In genomic region chr17:17830740-17831207, GRCh38 we compare ENCODE assay signal across 14 cellular contexts. TPM values are rescaled to one million over a fixed set of nuclear protein-coding genes. Genes with fewer than 3 reads are reported as not detected.
A peak's percentile ranks its signal among the peaks of the same experiment; 100 is the strongest.
DNase-seq lines count a peak whose midpoint lies in the region; TF ChIP-seq lines count a peak whose summit lies in the region.
"Had no signal": no experiment of that assay in that cellular context is flagged by ENCODE, and none has a peak within 500 bp of the region (broad histone marks: within the 10 kb centered on the region; RNA-seq: fewer than 3 reads in every experiment).

No MANE protein-coding gene starts in this region.

- H3K9me3 Mint-ChIP-seq in CD14-positive monocyte (no peaks in the 10 kb centered on the region), endothelial cell (ENCODE audit: unreplicated experiment) (no peaks in the 10 kb centered on the region)
- H3K9me3 Mint-ChIP-seq in activated CD4-positive, alpha-beta T cell treated with anti-CD3 and anti-CD28 coated beads, Interleukin-2, amount 10 ng/mL, durations not matched to agents 7 days and 5 days, result no peaks in the 10 kb centered on the region
- H3K9me3 Mint-ChIP-seq: activated naive CD8-positive, alpha-beta T cell treated with anti-CD3 and anti-CD28 coated beads, Interleukin-2, amount 10 ng/mL, durations not matched to agents 7 days and 5 days had no signal

- peak overlapping the region; percentile 21 for H3K18ac ChIP-seq in neuronal stem cell (ENCODE audit: low read length)

- peaks cover 54% of the 10 kb centered on the region for H3K4me1 ChIP-seq in A673 (ENCODE audit: insufficient read depth, low read length, poor library complexity, severe bottlenecking)
- peaks cover 38 to 84% (median 47%) of the 10 kb centered on the region in 3 donors for H3K4me1 ChIP-seq in esophagus squamous epithelium
- peaks cover 20 to 23% of the 10 kb centered on the region in 2 donors for H3K4me1 ChIP-seq in neuronal stem cell (ENCODE audit: control insufficient read depth in 2 of 2, insufficient read depth in 1 of 2, low read depth in 1 of 2, low read length in 2 of 2)

- POLR2A ChIA-PET in A673 (lab: Charles Lee; ENCODE audit: low non-redundant PET), result no interaction called here
- POLR2A ChIA-PET in activated CD4-positive, alpha-beta T cell treated with anti-CD3 and anti-CD28 coated beads, Interleukin-2, amount 10 ng/mL, durations not matched to agents 7 days and 5 days (lab: Charles Lee), result no interaction called here

- no peak overlapping the region for H2BK15ac ChIP-seq in neuronal stem cell (ENCODE audit: low read length)

- intact Hi-C loops in A673 (cut with micrococcal nuclease; ENCODE audit: unreplicated experiment), result no loop called here
- intact Hi-C loops in esophagus squamous epithelium (cut with DNase I), result no loop called here
- intact Hi-C loops in CD14-positive monocyte (cut with micrococcal nuclease), result loop anchor here in 1 of 2 donors (10.0 kb wide), 1 partner anchor 146 kb away; the partner anchor contains the start of gene RAI1

- H3K14ac ChIP-seq in neuronal stem cell (ENCODE audit: low read length), result no peak overlapping the region

- WGBS in esophagus squamous epithelium, 2 donors, result 60 to 83% methylated on average over 1 of the region's 6 CpGs
- WGBS in neuronal stem cell (ENCODE audit: extremely low coverage in 2 of 2, insufficient read length in 2 of 2, insufficient replicate concordance in 1 of 2), 2 donors, result no CpG with 5 or more reads among the region's 6 CpGs

- no peak overlapping the region for H3K4me3 ChIP-seq in A673 (ENCODE audit: low read depth, low read length, poor library complexity, severe bottlenecking)
- no peak overlapping the region for H3K4me3 ChIP-seq in esophagus squamous epithelium
- H3K4me3 ChIP-seq in neuronal stem cell (ENCODE audit: low read length in 2 of 2), result no peak overlapping the region
- H3K4me3 ChIP-seq: left lung had no signal

- TF ChIP-seq CTCF in A673 (conservative IDR thresholded peaks at IDR 0.05; ENCODE audit: low read depth, low read length), result no peak
- no peak for TF ChIP-seq CTCF in esophagus squamous epithelium (IDR thresholded peaks at IDR 0.05)
- no peak for TF ChIP-seq CTCF in CD14-positive monocyte (IDR thresholded peaks at IDR 0.05)
- no peak for TF ChIP-seq CTCF in endothelial cell (IDR thresholded peaks at IDR 0.05; ENCODE audit: unreplicated experiment)

- H3K36me3 Mint-ChIP-seq in CD14-positive monocyte (peaks cover 28 to 46% of the 10 kb centered on the region in 2 donors), endothelial cell (ENCODE audit: low read depth, unreplicated experiment) (peaks cover 13% of the 10 kb centered on the region)
- H3K36me3 Mint-ChIP-seq in activated CD4-positive, alpha-beta T cell treated with anti-CD3 and anti-CD28 coated beads, Interleukin-2, amount 10 ng/mL, durations not matched to agents 7 days and 5 days (ENCODE audit: low read depth), result peaks cover 40% of the 10 kb centered on the region

- H3K4me3 Mint-ChIP-seq in CD14-positive monocyte (no peak overlapping the region), endothelial cell (ENCODE audit: unreplicated experiment) (no peak overlapping the region)
- H3K4me3 Mint-ChIP-seq in activated CD4-positive, alpha-beta T cell treated with anti-CD3 and anti-CD28 coated beads, Interleukin-2, amount 10 ng/mL, durations not matched to agents 7 days and 5 days, result no peak overlapping the region
- H3K4me3 Mint-ChIP-seq: activated naive CD8-positive, alpha-beta T cell treated with anti-CD3 and anti-CD28 coated beads, Interleukin-2, amount 10 ng/mL, durations not matched to agents 7 days and 5 days had no signal

- no peak for TF ChIP-seq POLR2A in esophagus squamous epithelium (IDR thresholded peaks at IDR 0.05)

- H3K4me2 ChIP-seq in neuronal stem cell (ENCODE audit: insufficient read depth, low read length, poor library complexity, severe bottlenecking), result no peak overlapping the region

- CTCF ChIA-PET in A673 (lab: Charles Lee), result no interaction called here
- CTCF ChIA-PET in activated CD4-positive, alpha-beta T cell treated with anti-CD3 and anti-CD28 coated beads, Interleukin-2, amount 10 ng/mL, durations not matched to agents 7 days and 5 days (lab: Charles Lee), result interaction anchor here (0.6 to 1.1 kb wide), 3 partner anchors 10 to 27 kb away, joined by 3 to 4 read pairs (median 3); no protein-coding TSS in a partner anchor

- DNase-seq in A673 (ENCODE audit: low spot score) (no peak), esophagus squamous epithelium (lab: John Stamatoyannopoulos, UW) (no peak), neuronal stem cell (ENCODE audit: low spot score) (no peak), CD14-positive monocyte (ENCODE audit: low spot score) (no peak), kidney glomerular epithelial cell (lab: John Stamatoyannopoulos, UW) (no peak), endothelial cell (ENCODE audit: low spot score) (no peak)
- DNase-seq in activated CD4-positive, alpha-beta T cell treated with anti-CD3 and anti-CD28 coated beads, Interleukin-2, amount 10 ng/mL, durations not matched to agents 7 days and 5 days, result no peak
- DNase-seq: activated naive CD8-positive, alpha-beta T cell treated with anti-CD3 and anti-CD28 coated beads, Interleukin-2, amount 10 ng/mL, durations not matched to agents 7 days and 5 days; NCI-H1092 treated with DMSO at 0.1 percent for 48 hours; NCI-H524 treated with DMSO at 0.1 percent for 48 hours; stimulated activated CD4-positive, alpha-beta T cell treated with anti-CD3 and anti-CD28 coated beads, Interleukin-1b, Interleukin-23, amount 100 ng/mL, for 48 hours had no signal

- H3K9me3 ChIP-seq in A673 (ENCODE audit: low read depth, low read length, poor library complexity, severe bottlenecking) (no peaks in the 10 kb centered on the region), KOPT-K1 (ENCODE audit: insufficient read depth, low read length, poor library complexity, severe bottlenecking) (no peaks in the 10 kb centered on the region), esophagus squamous epithelium (no peaks in the 10 kb centered on the region), neuronal stem cell (replicated peaks in 1 of 2; ENCODE audit: control insufficient read depth in 2 of 2, insufficient read depth in 1 of 2, low read depth in 1 of 2, low read length in 2 of 2) (no peaks in the 10 kb centered on the region)
- H3K9me3 ChIP-seq: BE2C, left lung had no signal

- H3K4me1 Mint-ChIP-seq in CD14-positive monocyte, result peaks cover 36% of the 10 kb centered on the region
- H3K4me1 Mint-ChIP-seq in activated CD4-positive, alpha-beta T cell treated with anti-CD3 and anti-CD28 coated beads, Interleukin-2, amount 10 ng/mL, durations not matched to agents 7 days and 5 days, result peaks cover 73% of the 10 kb centered on the region
- H3K4me1 Mint-ChIP-seq in endothelial cell (ENCODE audit: unreplicated experiment), result peaks cover 54% of the 10 kb centered on the region

- H3K9ac ChIP-seq in neuronal stem cell (ENCODE audit: low read depth, low read length, poor library complexity), result no peak overlapping the region

- no peaks in the 10 kb centered on the region for H3K27me3 ChIP-seq in A673 (replicated peaks; ENCODE audit: insufficient read depth, low read depth, low read length, poor library complexity)
- no peaks in the 10 kb centered on the region for H3K27me3 ChIP-seq in esophagus squamous epithelium
- H3K27me3 ChIP-seq in neuronal stem cell (ENCODE audit: control insufficient read depth in 3 of 3, insufficient read depth in 3 of 3, low read depth in 1 of 3, low read length in 3 of 3), result no peaks in the 10 kb centered on the region
- H3K27me3 ChIP-seq: BE2C, left lung had no signal

- peak overlapping the region; percentile 66 for H2AK5ac ChIP-seq in neuronal stem cell (ENCODE audit: low read depth, low read length)

- H3K36me3 ChIP-seq in A673 (ENCODE audit: insufficient read depth, low read length, poor library complexity, severe bottlenecking), result peaks cover 31% of the 10 kb centered on the region
- peaks cover 45% of the 10 kb centered on the region for H3K36me3 ChIP-seq in KOPT-K1 (ENCODE audit: insufficient read depth, low read length)
- no peaks in the 10 kb centered on the region for H3K36me3 ChIP-seq in esophagus squamous epithelium
- H3K36me3 ChIP-seq in neuronal stem cell (replicated peaks in 1 of 2; ENCODE audit: control insufficient read depth in 2 of 2, insufficient read depth in 2 of 2, low read length in 2 of 2), result peaks cover 0 to 10% of the 10 kb centered on the region in 2 donors

- no peak overlapping the region for H2BK120ac ChIP-seq in neuronal stem cell (ENCODE audit: low read depth, low read length)

- H4K8ac ChIP-seq in neuronal stem cell (ENCODE audit: low read depth, low read length), result peak overlapping the region; percentile 44

- no TSS peak for BruUV-seq in A673 (replicated peaks; lab: Mats Ljungman, UMichigan)

- no peak overlapping the region for H3K23ac ChIP-seq in neuronal stem cell (ENCODE audit: low read depth, low read length, poor library complexity)

- H3K27me3 Mint-ChIP-seq in CD14-positive monocyte (ENCODE audit: low read depth in 3 of 3) (peaks cover 0 to 2% (median under 1%) of the 10 kb centered on the region in 3 donors), endothelial cell (ENCODE audit: unreplicated experiment) (peaks cover 12% of the 10 kb centered on the region)
- no peaks in the 10 kb centered on the region for H3K27me3 Mint-ChIP-seq in activated CD4-positive, alpha-beta T cell treated with anti-CD3 and anti-CD28 coated beads, Interleukin-2, amount 10 ng/mL, durations not matched to agents 7 days and 5 days
- H3K27me3 Mint-ChIP-seq: activated naive CD8-positive, alpha-beta T cell treated with anti-CD3 and anti-CD28 coated beads, Interleukin-2, amount 10 ng/mL, durations not matched to agents 7 days and 5 days had no signal

- H4K91ac ChIP-seq in neuronal stem cell (ENCODE audit: low read depth, low read length, poor library complexity), result no peak overlapping the region

- H2AFZ ChIP-seq in neuronal stem cell (ENCODE audit: low read length), result no peak overlapping the region

- peak overlapping the region in 1 of 7 donors; percentile 2 for H3K27ac Mint-ChIP-seq in CD14-positive monocyte
- no peak overlapping the region for H3K27ac Mint-ChIP-seq in activated CD4-positive, alpha-beta T cell treated with anti-CD3 and anti-CD28 coated beads, Interleukin-2, amount 10 ng/mL, durations not matched to agents 7 days and 5 days
- H3K27ac Mint-ChIP-seq in endothelial cell (ENCODE audit: unreplicated experiment), result no peak overlapping the region
- H3K27ac Mint-ChIP-seq: activated naive CD8-positive, alpha-beta T cell treated with anti-CD3 and anti-CD28 coated beads, Interleukin-2, amount 10 ng/mL, durations not matched to agents 7 days and 5 days had no signal

- H3K79me1 ChIP-seq in neuronal stem cell (ENCODE audit: low read depth, low read length), result peaks cover 35% of the 10 kb centered on the region

- H2BK12ac ChIP-seq in neuronal stem cell (ENCODE audit: low read length), result no peak overlapping the region

- H3K4ac ChIP-seq in neuronal stem cell (ENCODE audit: low read length), result no peak overlapping the region

- H3K27ac ChIP-seq in A673 (ENCODE audit: low read depth, low read length, poor library complexity, severe bottlenecking) (peak overlapping the region; percentile 65), KOPT-K1 (ENCODE audit: low read depth, low read length, poor library complexity, severe bottlenecking) (peak overlapping the region; percentile 29), esophagus squamous epithelium (peak overlapping the region in 3 of 4 donors; percentile 63 to 80 (median 72)), neuronal stem cell (replicated peaks; ENCODE audit: low read length) (no peak overlapping the region)
- H3K27ac ChIP-seq: left lung had no signal

- peak overlapping the region; percentile 76 for H2BK5ac ChIP-seq in neuronal stem cell (ENCODE audit: low read length)

RNA-seq across cellular contexts. Expression of gene SREBF1, which starts 6.0 kb away (rescaled TPM):
- total RNA-seq in A673 (2021), result 240 and 328 TPM in 2 replicates
- total RNA-seq in esophagus squamous epithelium, result 100 to 1,000 TPM in 2 of 4 donors, 10 to 100 TPM in 2; 55.0 to 137 (median 108) TPM
- polyA plus RNA-seq in neuronal stem cell (2013, experiment 1 of 2), result 57.8 TPM
- polyA plus RNA-seq in neuronal stem cell (2013, experiment 2 of 2), result 61.7 TPM
- 10 to 100 TPM in 1 of 2 donors, 1 to 10 TPM in 1; 7.6 to 10.5 TPM for polyA plus RNA-seq in CD14-positive monocyte
- total RNA-seq in activated CD4-positive, alpha-beta T cell treated with anti-CD3 and anti-CD28 coated beads, Interleukin-2, amount 10 ng/mL, durations not matched to agents 7 days and 5 days, result 100 to 1,000 TPM; 175 to 176 TPM
- total RNA-seq in endothelial cell (ENCODE audit: unreplicated experiment), result 146 TPM
